12 cellular contexts compared by ENCODE assay signal in genomic region chr2:36389081-36389480, GRCh38. TPM values are rescaled to one million over a fixed set of nuclear protein-coding genes. Genes with fewer than 3 reads are reported as not detected.
DNase-seq lines count a peak whose midpoint lies in the region.
"Had no signal": no experiment of that assay in that cellular context is flagged by ENCODE, and none has a peak within 500 bp of the region (broad histone marks: within the 10 kb centered on the region; RNA-seq: fewer than 3 reads in every experiment).

No MANE protein-coding gene starts in this region.

- in situ Hi-C loops in GM23248 (cut with MboI): no loop called here

- peaks cover 38% of the 10 kb centered on the region for H3K4me1 ChIP-seq in GM23248 (ENCODE audit: insufficient read depth)

- H3K27me3 ChIP-seq in GM23248 (replicated peaks; ENCODE audit: insufficient read depth): no peaks in the 10 kb centered on the region

- H3K9me3 ChIP-seq in GM23248 (ENCODE audit: low read depth): no peaks in the 10 kb centered on the region

- H3K4me2 ChIP-seq in GM23248 (ENCODE audit: unreplicated experiment): no peak overlapping the region

- H3K27ac ChIP-seq in GM23248: peak overlapping the region; percentile 30; the same call in 1 of the 2 replicates

- H3K79me2 ChIP-seq in GM23248 (ENCODE audit: insufficient read depth): peaks cover 100% of the 10 kb centered on the region

- H3F3A ChIP-seq in GM23248 (ENCODE audit: insufficient read depth): peaks cover 97% of the 10 kb centered on the region

- H3K36me3 ChIP-seq in GM23248 (ENCODE audit: low read depth): peaks cover 50% of the 10 kb centered on the region

- no peak overlapping the region for H3K9ac ChIP-seq in GM23248

- no peak overlapping the region for H3K4me3 ChIP-seq in GM23248

- peak; percentile 38 for DNase-seq in GM23248
- DNase-seq in astrocyte of the hippocampus (ENCODE audit: low read depth, low spot score): peak; percentile 72
- peak; percentile 24 for DNase-seq in hepatic stellate cell (ENCODE audit: low spot score)
- peak; percentile 79 for DNase-seq in pulmonary artery endothelial cell (ENCODE audit: low read depth, low spot score)
- no peak for DNase-seq in putamen (ENCODE audit: low spot score)
- no peak for DNase-seq in NK-92 treated with Interleukin-12 subunit alpha and Interleukin-12 subunit beta, amount 100 ng/mL, for 24 hours (lab: John Stamatoyannopoulos, UW)
- DNase-seq in GM03348 (ENCODE audit: low spot score): no peak
- no peak for DNase-seq in T1000 (lab: John Stamatoyannopoulos, UW)
- DNase-seq: CD4-positive, CD25-positive, alpha-beta regulatory T cell; NCI-H524 treated with DMSO at 0.1 percent for 48 hours; stimulated activated CD8-positive, alpha-beta memory T cell treated with anti-CD3 and anti-CD28 coated beads, Interleukin-4, amount 100 ng/mL, for 48 hours; T-helper 17 cell had no signal

- WGBS in GM23248 (ENCODE audit: low coverage in 1 of 2, low lambda C conversion rate in 2 of 2, missing lambda C conversion rate in 2 of 2), 2 experiments: 80 to 85% methylated on average over 4 of the region's 4 CpGs

- no peaks in the 10 kb centered on the region for H3K9me2 ChIP-seq in GM23248 (ENCODE audit: insufficient read depth)

- H2AFZ ChIP-seq in GM23248: no peak overlapping the region

- H4K20me1 ChIP-seq in GM23248 (ENCODE audit: insufficient read depth): peaks cover 17% of the 10 kb centered on the region; the same call in 1 of the 2 replicates

RNA-seq across cellular contexts. Expression of gene CRIM1, which starts 33.5 kb away (rescaled TPM):
- total RNA-seq in GM23248 (2014; rRNA removed; shearing (Covaris generic)): 485 and 499 TPM in 2 replicates
- 76.4 and 77.4 TPM in 2 replicates for polyA plus RNA-seq in GM23248 (2016; fragmentation: Nextera tagmentation; extraction: Ambion mirVana)
- 790 and 1,031 TPM in 2 replicates for total RNA-seq in pulmonary artery endothelial cell

Comparison
In these comparisons a context has a peak if more than half of its experiments do, and no peak if none do; other contexts are left out.
1. DNase-seq: peak in GM23248 (single experiment), astrocyte of the hippocampus (single experiment), hepatic stellate cell (single experiment) and pulmonary artery endothelial cell (single experiment); none in putamen (single experiment), NK-92 treated with Interleukin-12 subunit alpha and Interleukin-12 subunit beta, amount 100 ng/mL, for 24 hours (single experiment), GM03348 (single experiment) and T1000 (single experiment).